Comparison of ENCODE assay signal across 1 cellular context in the genomic region with DNA sequence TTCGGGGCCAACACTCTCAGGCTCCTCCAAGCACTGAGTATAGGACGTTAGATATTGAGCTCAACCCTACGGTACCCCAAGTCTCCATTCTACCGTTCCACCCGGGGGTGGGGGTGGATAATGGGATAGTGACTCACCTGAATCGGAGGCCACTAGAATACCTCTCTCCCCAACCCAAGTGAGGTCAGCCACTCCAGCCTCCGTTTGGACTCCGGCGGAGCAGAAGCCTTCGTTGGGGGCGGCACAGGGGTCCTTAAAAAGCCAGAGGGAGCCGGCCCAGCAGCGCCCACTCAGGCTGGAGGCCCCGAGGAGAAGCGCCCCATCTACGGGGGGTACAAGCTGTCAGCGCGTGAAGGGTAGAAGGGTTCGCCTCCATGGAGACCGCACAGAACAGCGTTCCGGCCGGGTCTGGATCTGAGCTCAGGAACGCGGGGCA.
TF ChIP-seq lines count a peak whose summit lies in the region.

No MANE protein-coding gene starts in this region.

TF ChIP-seq in SK-N-SH, 30 proteins besides CTCF, POLR2A, EP300 and RAD21 (continued from another document):
- TF ChIP-seq, protein P1, sequence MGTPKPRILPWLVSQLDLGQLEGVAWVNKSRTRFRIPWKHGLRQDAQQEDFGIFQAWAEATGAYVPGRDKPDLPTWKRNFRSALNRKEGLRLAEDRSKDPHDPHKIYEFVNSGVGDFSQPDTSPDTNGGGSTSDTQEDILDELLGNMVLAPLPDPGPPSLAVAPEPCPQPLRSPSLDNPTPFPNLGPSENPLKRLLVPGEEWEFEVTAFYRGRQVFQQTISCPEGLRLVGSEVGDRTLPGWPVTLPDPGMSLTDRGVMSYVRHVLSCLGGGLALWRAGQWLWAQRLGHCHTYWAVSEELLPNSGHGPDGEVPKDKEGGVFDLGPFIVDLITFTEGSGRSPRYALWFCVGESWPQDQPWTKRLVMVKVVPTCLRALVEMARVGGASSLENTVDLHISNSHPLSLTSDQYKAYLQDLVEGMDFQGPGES (IDR thresholded peaks at IDR 0.05; ENCODE audit: low read depth, low read length): no peak
